ENCODE assay signal across 19 cellular contexts in the genomic region with DNA sequence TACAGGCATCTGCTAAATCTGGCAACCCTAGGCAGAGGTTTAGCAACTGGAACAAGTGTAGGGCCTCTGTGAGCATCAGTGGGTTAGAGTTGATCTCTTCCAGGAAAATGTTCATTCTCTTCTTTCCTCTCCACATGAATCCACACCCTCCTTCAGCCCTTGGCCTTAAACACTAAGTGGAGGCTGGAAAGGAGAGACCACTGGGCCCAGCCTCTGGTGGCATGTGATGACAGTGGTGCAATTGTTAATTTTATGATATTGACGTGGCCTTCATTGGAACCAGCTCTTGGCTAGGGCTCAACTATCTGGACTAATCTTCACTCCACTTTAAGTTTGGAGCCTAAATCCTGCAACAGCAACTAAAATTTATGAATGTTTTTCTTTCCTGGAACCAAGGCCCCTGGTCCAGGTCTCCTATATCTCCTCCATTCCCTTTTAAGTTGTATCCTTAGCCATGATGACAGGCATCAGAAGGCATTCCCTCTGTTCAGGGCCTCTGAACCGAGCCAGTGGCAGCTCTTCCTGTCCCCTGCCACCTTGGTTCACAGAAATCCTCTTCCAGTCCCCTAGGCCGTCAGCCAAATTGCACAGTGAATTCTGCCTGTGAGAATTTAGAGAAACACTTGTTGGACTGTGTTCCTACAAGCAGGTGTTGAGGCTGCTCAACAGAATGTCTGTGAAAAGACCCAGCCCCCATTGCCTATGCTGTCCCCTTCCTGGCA.
DNase-seq lines count a peak whose midpoint lies in the region; ATAC-seq and TF ChIP-seq lines count a peak whose summit lies in the region.
"Had no signal": no experiment of that assay in that cellular context is flagged by ENCODE, and none has a peak within 500 bp of the region (broad histone marks: within the 10 kb centered on the region; RNA-seq: fewer than 3 reads in every experiment).

No MANE protein-coding gene starts in this region.

- intact Hi-C loops in MCF 10A (cut with micrococcal nuclease), result no loop called here
- intact Hi-C loops in breast epithelium (cut with DNase I; ENCODE audit: low total_unique reads), result no loop called here

- no peaks in the 10 kb centered on the region for H3K36me3 ChIP-seq in breast epithelium
- no peaks in the 10 kb centered on the region for H3K36me3 ChIP-seq in endodermal cell (ENCODE audit: control insufficient read depth, insufficient read depth, low read length)
- H3K36me3 ChIP-seq: stomach had no signal

- no peak overlapping the region for H3K4me3 Mint-ChIP-seq in MCF 10A (ENCODE audit: unreplicated experiment)
- no peak overlapping the region for H3K4me3 Mint-ChIP-seq in endodermal cell
- H3K4me3 Mint-ChIP-seq in nephron, result no peak overlapping the region
- H3K4me3 Mint-ChIP-seq: activated B cell treated with CpG ODN at 0.5 μM for 24 hours; activated CD8-positive, alpha-beta T cell treated with anti-CD3 and anti-CD28 coated beads, Interleukin-2, amount 10 ng/mL, durations not matched to agents 7 days and 5 days; activated naive CD4-positive, alpha-beta T cell treated with anti-CD3 and anti-CD28 coated beads for 36 hours; activated T-cell treated with anti-CD3 and anti-CD28 coated beads, Interleukin-2, amount 50 U/mL, for 24 hours; effector memory CD8-positive, alpha-beta T cell had no signal

- H3K27ac ChIP-seq in breast epithelium (no peak overlapping the region), endodermal cell (ENCODE audit: low read depth, low read length) (no peak overlapping the region), caudate nucleus (ENCODE audit: low read depth, low read length) (no peak overlapping the region)
- H3K27ac ChIP-seq: A549 had no signal

- CTCF ChIA-PET in MCF 10A (lab: Yijun Ruan, JAX), result interaction anchor here (0.5 to 0.8 kb wide), 3 partner anchors 31 to 121 kb away, joined by 3 read pairs; no protein-coding TSS in a partner anchor

- H3K27me3 ChIP-seq in breast epithelium, result no peaks in the 10 kb centered on the region
- no peaks in the 10 kb centered on the region for H3K27me3 ChIP-seq in endodermal cell (ENCODE audit: control insufficient read depth, insufficient read depth, low read length, poor library complexity, severe bottlenecking)
- H3K27me3 ChIP-seq: stomach had no signal

- peaks cover 0 to 3% of the 10 kb centered on the region in 2 donors for H3K4me1 ChIP-seq in breast epithelium
- peaks cover 9% of the 10 kb centered on the region for H3K4me1 ChIP-seq in endodermal cell (ENCODE audit: control insufficient read depth, insufficient read depth, low read length)
- H3K4me1 ChIP-seq: A549, stomach had no signal

- 95 to 100% methylated on average over 2 to 3 of the region's 3 CpGs for WGBS in endodermal cell (ENCODE audit: insufficient coverage in 1 of 2, insufficient read length in 1 of 2), 2 experiments

- H3K9me3 Mint-ChIP-seq in MCF 10A (ENCODE audit: unreplicated experiment) (no peaks in the 10 kb centered on the region), endodermal cell (no peaks in the 10 kb centered on the region), nephron (no peaks in the 10 kb centered on the region)
- H3K9me3 Mint-ChIP-seq: activated B cell treated with CpG ODN at 0.5 μM for 24 hours; activated naive CD4-positive, alpha-beta T cell treated with anti-CD3 and anti-CD28 coated beads for 36 hours; activated T-cell treated with anti-CD3 and anti-CD28 coated beads, Interleukin-2, amount 50 U/mL, for 24 hours; effector memory CD8-positive, alpha-beta T cell had no signal

- no peak overlapping the region for H3K4me3 ChIP-seq in breast epithelium
- H3K4me3 ChIP-seq in endodermal cell (ENCODE audit: low read length), result no peak overlapping the region
- H3K4me3 ChIP-seq: A549, stomach had no signal

- POLR2A ChIA-PET in MCF 10A (lab: Yijun Ruan, JAX), result interaction anchor here (0.9 to 1.7 kb wide), 6 partner anchors 18 to 246 kb away, joined by 3 to 7 read pairs (median 4); partner anchors contain the start of gene ETS2

- no peaks in the 10 kb centered on the region for H3K9me3 ChIP-seq in breast epithelium
- no peaks in the 10 kb centered on the region for H3K9me3 ChIP-seq in endodermal cell (ENCODE audit: control insufficient read depth, low read length)
- H3K9me3 ChIP-seq: A549, stomach had no signal

- no peak for DNase-seq in MCF 10A (ENCODE audit: unreplicated experiment)
- no peak for DNase-seq in breast epithelium (ENCODE audit: low spot score in 2 of 2)
- DNase-seq in endodermal cell, result peak; percentile 6
- DNase-seq in SKM-1 treated with dmso at 0.1 percent for 144 hours (lab: John Stamatoyannopoulos, UW; ENCODE audit: unreplicated experiment), result no peak
- no peak for DNase-seq in NCI-H187 (lab: John Stamatoyannopoulos, UW)
- no peak for DNase-seq in caudate nucleus (lab: John Stamatoyannopoulos, UW)
- DNase-seq: activated B cell treated with CpG ODN at 0.5 μM for 24 hours; activated CD8-positive, alpha-beta T cell treated with anti-CD3 and anti-CD28 coated beads, Interleukin-2, amount 10 ng/mL, durations not matched to agents 7 days and 5 days; activated naive CD4-positive, alpha-beta T cell treated with anti-CD3 and anti-CD28 coated beads for 36 hours; activated T-cell treated with anti-CD3 and anti-CD28 coated beads, Interleukin-2, amount 50 U/mL, for 24 hours; anterior cingulate cortex; effector memory CD8-positive, alpha-beta T cell; NCI-H524; SIG-M5; stimulated activated CD4-positive, alpha-beta T cell treated with anti-CD3 and anti-CD28 coated beads, Interleukin-4, amount 100 ng/mL, for 1 hour; stomach had no signal

- H3K27ac Mint-ChIP-seq in MCF 10A (ENCODE audit: low read depth, unreplicated experiment) (peak overlapping the region; percentile 99), endodermal cell (no peak overlapping the region), nephron (peak overlapping the region in 2 of 3 experiments; percentile 71 to 72)
- H3K27ac Mint-ChIP-seq: activated B cell treated with CpG ODN at 0.5 μM for 24 hours; activated CD8-positive, alpha-beta T cell treated with anti-CD3 and anti-CD28 coated beads, Interleukin-2, amount 10 ng/mL, durations not matched to agents 7 days and 5 days; activated naive CD4-positive, alpha-beta T cell treated with anti-CD3 and anti-CD28 coated beads for 36 hours; activated T-cell treated with anti-CD3 and anti-CD28 coated beads, Interleukin-2, amount 50 U/mL, for 24 hours; effector memory CD8-positive, alpha-beta T cell had no signal

- H3K27me3 Mint-ChIP-seq in MCF 10A (ENCODE audit: insufficient read depth, unreplicated experiment) (no peaks in the 10 kb centered on the region), endodermal cell (ENCODE audit: insufficient read depth) (no peaks in the 10 kb centered on the region), nephron (ENCODE audit: low read depth) (no peaks in the 10 kb centered on the region)

- H3K4me1 Mint-ChIP-seq in MCF 10A (ENCODE audit: insufficient read depth, unreplicated experiment) (peaks cover 38% of the 10 kb centered on the region), endodermal cell (peaks cover 8% of the 10 kb centered on the region), nephron (peaks cover 17% of the 10 kb centered on the region)
- H3K4me1 Mint-ChIP-seq: activated B cell treated with CpG ODN at 0.5 μM for 24 hours had no signal

- BruUV-seq in MCF 10A (replicated peaks; lab: Mats Ljungman, UMichigan), result no TSS peak

- no peak overlapping the region for H3K9ac ChIP-seq in endodermal cell (ENCODE audit: extremely low read depth, low read length, poor library complexity, severe bottlenecking)

- TF ChIP-seq CTCF in MCF 10A (IDR thresholded peaks at IDR 0.05; ENCODE audit: unreplicated experiment) (no peak), breast epithelium (IDR thresholded peaks at IDR 0.05) (no peak), endodermal cell (conservative IDR thresholded peaks at IDR 0.05) (no peak), nephron (IDR thresholded peaks at IDR 0.05; ENCODE audit: unreplicated experiment in 3 of 3) (no peak)

- no peak for ATAC-seq in HG02938 (IDR thresholded peaks at IDR 0.05; ENCODE audit: unreplicated experiment)
- ATAC-seq: A549; activated CD8-positive, alpha-beta T cell treated with anti-CD3 and anti-CD28 coated beads, Interleukin-2, amount 10 ng/mL, durations not matched to agents 7 days and 5 days; effector memory CD8-positive, alpha-beta T cell had no signal

- H3K36me3 Mint-ChIP-seq in MCF 10A (ENCODE audit: insufficient read depth, unreplicated experiment) (peaks cover 11% of the 10 kb centered on the region), endodermal cell (ENCODE audit: low read depth) (no peaks in the 10 kb centered on the region), nephron (ENCODE audit: low read depth) (no peaks in the 10 kb centered on the region)

- TF ChIP-seq POLR2A in breast epithelium (IDR thresholded peaks at IDR 0.05), result no peak
